ENCODE assay signal across 17 cellular contexts in the genomic region with DNA sequence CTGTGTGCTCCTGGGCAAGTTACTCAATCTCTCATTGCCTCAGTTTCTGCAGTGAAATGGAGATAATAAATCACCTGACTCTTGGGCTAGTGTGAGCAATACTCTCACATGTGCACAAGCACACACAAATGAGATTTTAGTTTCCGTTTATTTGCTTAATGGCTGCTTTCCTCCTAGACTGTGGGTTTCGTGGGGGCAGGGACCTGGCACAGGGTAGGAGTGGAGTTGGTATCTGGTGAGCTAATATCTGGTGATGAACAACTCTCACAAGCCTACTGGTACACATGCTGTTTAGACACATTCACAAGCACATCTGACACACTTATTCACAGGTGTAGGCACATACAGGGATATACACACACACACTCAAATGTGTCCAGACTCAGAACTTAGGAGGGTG.
DNase-seq lines count a peak whose midpoint lies in the region.
"Had no signal": no experiment of that assay in that cellular context is flagged by ENCODE, and none has a peak within 500 bp of the region (broad histone marks: within the 10 kb centered on the region; RNA-seq: fewer than 3 reads in every experiment).

No MANE protein-coding gene starts in this region.

- peak; percentile 27 for DNase-seq in DMS153 (lab: John Stamatoyannopoulos, UW)
- no peak for DNase-seq in DMS153 treated with DMSO at 0.1 percent for 48 hours (lab: John Stamatoyannopoulos, UW; ENCODE audit: unreplicated experiment)
- DNase-seq in stimulated activated CD4-positive, alpha-beta T cell treated with anti-CD3 and anti-CD28 coated beads, Interleukin-15, amount 100 ng/mL, for 24 hours = peak; percentile 46
- no peak for DNase-seq in stimulated activated CD4-positive, alpha-beta T cell treated with anti-CD3 and anti-CD28 coated beads, Interleukin-2, amount 100 ng/mL, for 48 hours
- peak; percentile 27 for DNase-seq in dermis blood vessel endothelial cell
- no peak for DNase-seq in middle frontal gyrus (ENCODE audit: extremely low spot score, low spot score)
- DNase-seq in NCI-H82 (lab: John Stamatoyannopoulos, UW) = no peak
- DNase-seq in NCI-H526 (lab: John Stamatoyannopoulos, UW) = no peak
- DNase-seq: activated CD8-positive, alpha-beta memory T cell treated with anti-CD3 and anti-CD28 coated beads, Interleukin-2, amount 10 ng/mL, durations not matched to agents 7 days and 5 days; Caco-2; foreskin melanocyte; naive thymus-derived CD4-positive, alpha-beta T cell; NCI-H146; NCI-H446; SIG-M5; stimulated activated CD4-positive, alpha-beta T cell treated with anti-CD3 and anti-CD28 coated beads, Interleukin-4, amount 100 ng/mL, for 4 hours; testis had no signal

Comparison
In these comparisons a context has a peak if more than half of its experiments do, and no peak if none do; other contexts are left out.
1. DNase-seq: peak in DMS153 (single experiment), stimulated activated CD4-positive, alpha-beta T cell treated with anti-CD3 and anti-CD28 coated beads, Interleukin-15, amount 100 ng/mL, for 24 hours (single experiment) and dermis blood vessel endothelial cell (single experiment); none in DMS153 treated with DMSO at 0.1 percent for 48 hours (single experiment), stimulated activated CD4-positive, alpha-beta T cell treated with anti-CD3 and anti-CD28 coated beads, Interleukin-2, amount 100 ng/mL, for 48 hours (0 of 2), middle frontal gyrus (single experiment), NCI-H82 (single experiment) and NCI-H526 (0 of 2).